In genomic region chr19:55592391-55593090, GRCh38 we compare ENCODE assay signal across 2 cellular contexts.
TF ChIP-seq lines count a peak whose summit lies in the region.

No MANE protein-coding gene starts in this region.

TF ChIP-seq in HepG2, 621 proteins besides CTCF, POLR2A, EP300 and RAD21:
- no peak for TF ChIP-seq ZNF264 (CRISPR knock-in tag; IDR thresholded peaks at IDR 0.05)
- TF ChIP-seq AGO2 (optimal IDR thresholded peaks at IDR 0.05; ENCODE audit: low read depth, low read length) = peak; percentile 79
- TF ChIP-seq RBFOX2 (IDR thresholded peaks at IDR 0.05; ENCODE audit: low read depth, low read length) = peak; percentile 62
TF ChIP-seq in HepG2: peak in this region for 2.

TF ChIP-seq in GM12891, 5 proteins besides CTCF, POLR2A, EP300 and RAD21:
- no peak for TF ChIP-seq POU2F2 (IDR thresholded peaks at IDR 0.05; ENCODE audit: low read depth, low read length)
- no peak for TF ChIP-seq PAX5 (IDR thresholded peaks at IDR 0.05; ENCODE audit: insufficient read depth, low read length, severe bottlenecking)
- no peak for TF ChIP-seq POLR2AphosphoS5 (IDR thresholded peaks at IDR 0.05; ENCODE audit: low read depth, low read length)
